Comparison of ENCODE assay signal across 17 cellular contexts in genomic region chr5:168721354-168721753, GRCh38.
A peak's percentile ranks its signal among the peaks of the same experiment; 100 is the strongest.
DNase-seq lines count a peak whose midpoint lies in the region; ATAC-seq and TF ChIP-seq lines count a peak whose summit lies in the region.
"Had no signal": no experiment of that assay in that cellular context is flagged by ENCODE, and none has a peak within 500 bp of the region (broad histone marks: within the 10 kb centered on the region; RNA-seq: fewer than 3 reads in every experiment).

No MANE protein-coding gene starts in this region.

- no peaks in the 10 kb centered on the region for H3K36me3 Mint-ChIP-seq in WTC11
- peaks cover 5% of the 10 kb centered on the region for H3K36me3 Mint-ChIP-seq in osteocyte (ENCODE audit: unreplicated experiment)
- H3K36me3 Mint-ChIP-seq: CD4-positive, alpha-beta memory T cell had no signal

- H3K27me3 Mint-ChIP-seq in WTC11 (ENCODE audit: low read depth) (no peaks in the 10 kb centered on the region), osteocyte (ENCODE audit: unreplicated experiment) (no peaks in the 10 kb centered on the region)

- POLR2A ChIA-PET in WTC11 (lab: Charles Lee), result no interaction called here

- no peak overlapping the region for H3K27ac Mint-ChIP-seq in WTC11
- no peak overlapping the region for H3K27ac Mint-ChIP-seq in osteocyte (ENCODE audit: unreplicated experiment)
- H3K27ac Mint-ChIP-seq: CD4-positive, alpha-beta memory T cell had no signal

- CTCF ChIA-PET in WTC11 (lab: Charles Lee), result interaction anchor here (1.0 to 1.5 kb wide), 3 partner anchors 15 to 40 kb away, joined by 4 to 8 read pairs (median 4); no protein-coding TSS in a partner anchor

- ATAC-seq in WTC11 (peak; percentile 71), GM21825 (IDR thresholded peaks at IDR 0.05; ENCODE audit: unreplicated experiment) (no peak)
- ATAC-seq: A549 had no signal

- no peak for TF ChIP-seq CTCF in WTC11 (IDR thresholded peaks at IDR 0.05)
- TF ChIP-seq CTCF in osteocyte (IDR thresholded peaks at IDR 0.05), result no peak

- H3K4me3 Mint-ChIP-seq in WTC11, result no peak overlapping the region
- no peak overlapping the region for H3K4me3 Mint-ChIP-seq in osteocyte (ENCODE audit: unreplicated experiment)
- H3K4me3 Mint-ChIP-seq: CD4-positive, alpha-beta memory T cell had no signal

- H3K9me3 Mint-ChIP-seq in WTC11, result peaks cover 7% of the 10 kb centered on the region
- no peaks in the 10 kb centered on the region for H3K9me3 Mint-ChIP-seq in osteocyte (ENCODE audit: unreplicated experiment)

- DNase-seq in NCI-H524 (lab: John Stamatoyannopoulos, UW) (peak; percentile 11 to 15), NCI-H524 treated with DMSO at 0.1 percent for 48 hours (lab: John Stamatoyannopoulos, UW) (no peak), WTC11 (ENCODE audit: low spot score) (no peak), osteocyte (ENCODE audit: extremely low spot score, unreplicated experiment) (peak; percentile 56), 8988T (no peak)
- DNase-seq: ACHN; C1 segment of cervical spinal cord; Calu3; CD4-positive, alpha-beta memory T cell; COR-L47; DMS53; DMS79 treated with DMSO at 0.1 percent for 48 hours; GF-D8; H7; HCEC 1CT had no signal

- H3K4me1 Mint-ChIP-seq in WTC11, result peaks cover 15% of the 10 kb centered on the region
- no peaks in the 10 kb centered on the region for H3K4me1 Mint-ChIP-seq in osteocyte (ENCODE audit: unreplicated experiment)
- H3K4me1 Mint-ChIP-seq: CD4-positive, alpha-beta memory T cell had no signal

TF ChIP-seq in WTC11, 78 proteins besides CTCF, POLR2A, EP300 and RAD21 (continues in another document):
- TF ChIP-seq ZNF532 (CRISPR knock-in tag; IDR thresholded peaks at IDR 0.05; ENCODE audit: borderline replicate concordance) (no peak), EMX1 (CRISPR knock-in tag; IDR thresholded peaks at IDR 0.05) (no peak), ATF6 (CRISPR knock-in tag; IDR thresholded peaks at IDR 0.05) (no peak), IRF1 (CRISPR knock-in tag; IDR thresholded peaks at IDR 0.05) (no peak), ZNF671 (CRISPR knock-in tag; IDR thresholded peaks at IDR 0.05) (no peak), AR (CRISPR knock-in tag; IDR thresholded peaks at IDR 0.05) (no peak), HMGXB4 (CRISPR knock-in tag; IDR thresholded peaks at IDR 0.05) (no peak), ERG (CRISPR knock-in tag; IDR thresholded peaks at IDR 0.05) (no peak), ZNF219 (CRISPR knock-in tag; IDR thresholded peaks at IDR 0.05; ENCODE audit: borderline replicate concordance) (no peak), IRF2 (CRISPR knock-in tag; IDR thresholded peaks at IDR 0.05; ENCODE audit: borderline replicate concordance, low read depth) (no peak), ZMAT4 (CRISPR knock-in tag; IDR thresholded peaks at IDR 0.05) (no peak), PRRX2 (CRISPR knock-in tag; IDR thresholded peaks at IDR 0.05) (no peak)

Comparison
In these comparisons a context has a peak if more than half of its experiments do, and no peak if none do; other contexts are left out.
1. DNase-seq: peak in NCI-H524 (2 of 2) and osteocyte (single experiment); none in NCI-H524 treated with DMSO at 0.1 percent for 48 hours (single experiment), WTC11 (single experiment) and 8988T (single experiment).